Comparison of ENCODE assay signal across 2 cellular contexts in the genomic region with DNA sequence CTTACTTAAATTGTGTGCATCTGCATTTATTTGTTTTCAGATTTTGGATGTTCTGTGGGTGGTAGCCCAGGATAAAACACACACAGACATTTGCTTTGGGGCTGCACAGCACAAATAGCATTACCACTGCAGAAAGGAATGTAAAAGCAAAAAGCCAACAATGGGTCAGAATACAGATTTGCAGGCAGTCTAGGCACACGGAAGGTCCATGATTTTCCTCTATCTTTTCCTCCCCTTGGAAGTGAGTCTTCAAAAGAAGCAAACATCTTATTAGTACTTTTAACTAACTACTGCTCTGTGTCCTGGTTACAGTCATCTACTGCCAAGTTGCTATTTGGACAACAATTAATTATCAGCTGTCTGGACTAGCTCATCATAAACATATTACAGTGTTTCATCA.
TF ChIP-seq lines count a peak whose summit lies in the region.

No MANE protein-coding gene starts in this region.

TF ChIP-seq in WTC11, 78 proteins besides CTCF, POLR2A, EP300 and RAD21:
- TF ChIP-seq EMX1 (CRISPR knock-in tag; IDR thresholded peaks at IDR 0.05) (no peak), ATF1 (CRISPR knock-in tag; IDR thresholded peaks at IDR 0.05) (no peak), ZNF263 (CRISPR knock-in tag; IDR thresholded peaks at IDR 0.05; ENCODE audit: low read depth) (no peak), FOXJ3 (CRISPR knock-in tag; IDR thresholded peaks at IDR 0.05; ENCODE audit: borderline replicate concordance) (no peak), ZNF317 (CRISPR knock-in tag; IDR thresholded peaks at IDR 0.05; ENCODE audit: borderline replicate concordance, low read depth) (no peak), RELA (CRISPR knock-in tag; IDR thresholded peaks at IDR 0.05; ENCODE audit: borderline replicate concordance) (no peak), HMGA2 (CRISPR knock-in tag; IDR thresholded peaks at IDR 0.05) (no peak), ZNF396 (CRISPR knock-in tag; IDR thresholded peaks at IDR 0.05; ENCODE audit: borderline replicate concordance) (no peak)
- TF ChIP-seq, protein P1, sequence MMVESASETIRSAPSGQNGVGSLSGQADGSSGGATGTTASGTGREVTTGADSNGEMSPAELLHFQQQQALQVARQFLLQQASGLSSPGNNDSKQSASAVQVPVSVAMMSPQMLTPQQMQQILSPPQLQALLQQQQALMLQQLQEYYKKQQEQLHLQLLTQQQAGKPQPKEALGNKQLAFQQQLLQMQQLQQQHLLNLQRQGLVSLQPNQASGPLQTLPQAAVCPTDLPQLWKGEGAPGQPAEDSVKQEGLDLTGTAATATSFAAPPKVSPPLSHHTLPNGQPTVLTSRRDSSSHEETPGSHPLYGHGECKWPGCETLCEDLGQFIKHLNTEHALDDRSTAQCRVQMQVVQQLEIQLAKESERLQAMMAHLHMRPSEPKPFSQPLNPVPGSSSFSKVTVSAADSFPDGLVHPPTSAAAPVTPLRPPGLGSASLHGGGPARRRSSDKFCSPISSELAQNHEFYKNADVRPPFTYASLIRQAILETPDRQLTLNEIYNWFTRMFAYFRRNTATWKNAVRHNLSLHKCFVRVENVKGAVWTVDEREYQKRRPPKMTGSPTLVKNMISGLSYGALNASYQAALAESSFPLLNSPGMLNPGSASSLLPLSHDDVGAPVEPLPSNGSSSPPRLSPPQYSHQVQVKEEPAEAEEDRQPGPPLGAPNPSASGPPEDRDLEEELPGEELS (CRISPR knock-in tag; IDR thresholded peaks at IDR 0.05): no peak
- TF ChIP-seq, protein P2, sequence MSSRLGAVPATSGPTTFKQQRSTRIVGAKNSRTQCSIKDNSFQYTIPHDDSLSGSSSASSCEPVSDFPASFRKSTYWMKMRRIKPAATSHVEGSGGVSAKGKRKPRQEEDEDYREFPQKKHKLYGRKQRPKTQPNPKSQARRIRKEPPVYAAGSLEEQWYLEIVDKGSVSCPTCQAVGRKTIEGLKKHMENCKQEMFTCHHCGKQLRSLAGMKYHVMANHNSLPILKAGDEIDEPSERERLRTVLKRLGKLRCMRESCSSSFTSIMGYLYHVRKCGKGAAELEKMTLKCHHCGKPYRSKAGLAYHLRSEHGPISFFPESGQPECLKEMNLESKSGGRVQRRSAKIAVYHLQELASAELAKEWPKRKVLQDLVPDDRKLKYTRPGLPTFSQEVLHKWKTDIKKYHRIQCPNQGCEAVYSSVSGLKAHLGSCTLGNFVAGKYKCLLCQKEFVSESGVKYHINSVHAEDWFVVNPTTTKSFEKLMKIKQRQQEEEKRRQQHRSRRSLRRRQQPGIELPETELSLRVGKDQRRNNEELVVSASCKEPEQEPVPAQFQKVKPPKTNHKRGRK (CRISPR knock-in tag; IDR thresholded peaks at IDR 0.05; ENCODE audit: borderline replicate concordance): no peak
- TF ChIP-seq, protein P3, sequence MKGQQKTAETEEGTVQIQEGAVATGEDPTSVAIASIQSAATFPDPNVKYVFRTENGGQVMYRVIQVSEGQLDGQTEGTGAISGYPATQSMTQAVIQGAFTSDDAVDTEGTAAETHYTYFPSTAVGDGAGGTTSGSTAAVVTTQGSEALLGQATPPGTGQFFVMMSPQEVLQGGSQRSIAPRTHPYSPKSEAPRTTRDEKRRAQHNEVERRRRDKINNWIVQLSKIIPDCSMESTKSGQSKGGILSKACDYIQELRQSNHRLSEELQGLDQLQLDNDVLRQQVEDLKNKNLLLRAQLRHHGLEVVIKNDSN (CRISPR knock-in tag; IDR thresholded peaks at IDR 0.05): no peak

TF ChIP-seq in endothelial cell of umbilical vein, 7 proteins besides CTCF, POLR2A, EP300 and RAD21:
- TF ChIP-seq EZH2 (IDR thresholded peaks at IDR 0.05; ENCODE audit: borderline replicate concordance, low read depth, low read length, severe bottlenecking): no peak
- no peak for TF ChIP-seq FOS (IDR thresholded peaks at IDR 0.05; ENCODE audit: borderline replicate concordance, insufficient read depth, low read length)
- TF ChIP-seq JUN (IDR thresholded peaks at IDR 0.05; ENCODE audit: borderline replicate concordance, insufficient read depth, insufficient read length, low read depth): no peak
- TF ChIP-seq POLR2AphosphoS5 (IDR thresholded peaks at IDR 0.05; ENCODE audit: insufficient read depth, low read depth, low read length): no peak
- TF ChIP-seq MYC (IDR thresholded peaks at IDR 0.05; ENCODE audit: low read depth, low read length): no peak
- no peak for TF ChIP-seq GATA2 (IDR thresholded peaks at IDR 0.05; ENCODE audit: insufficient read depth, insufficient read length, low read depth, low read length)
- TF ChIP-seq, protein P4, sequence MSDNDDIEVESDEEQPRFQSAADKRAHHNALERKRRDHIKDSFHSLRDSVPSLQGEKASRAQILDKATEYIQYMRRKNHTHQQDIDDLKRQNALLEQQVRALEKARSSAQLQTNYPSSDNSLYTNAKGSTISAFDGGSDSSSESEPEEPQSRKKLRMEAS (IDR thresholded peaks at IDR 0.05; ENCODE audit: insufficient read depth, insufficient read length): no peak
